Comparison of ENCODE assay signal across 14 cellular contexts in genomic region chr3:134652409-134652831, GRCh38. TPM values are rescaled to one million over a fixed set of nuclear protein-coding genes. Genes with fewer than 3 reads are reported as not detected.
DNase-seq lines count a peak whose midpoint lies in the region; ATAC-seq and TF ChIP-seq lines count a peak whose summit lies in the region.
"Had no signal": no experiment of that assay in that cellular context is flagged by ENCODE, and none has a peak within 500 bp of the region (broad histone marks: within the 10 kb centered on the region; RNA-seq: fewer than 3 reads in every experiment).

No MANE protein-coding gene starts in this region.

- no peak for ATAC-seq in activated CD8-positive, alpha-beta memory T cell treated with anti-CD3 and anti-CD28 coated beads, Interleukin-2, amount 10 ng/mL, durations not matched to agents 7 days and 5 days

- peaks cover 11 to 19% of the 10 kb centered on the region in 2 donors for H3K4me1 ChIP-seq in thyroid gland
- H3K4me1 ChIP-seq: BE2C had no signal

- no peaks in the 10 kb centered on the region for H3K4me1 Mint-ChIP-seq in activated CD8-positive, alpha-beta memory T cell treated with anti-CD3 and anti-CD28 coated beads, Interleukin-2, amount 10 ng/mL, durations not matched to agents 7 days and 5 days
- peaks cover 4% of the 10 kb centered on the region for H3K4me1 Mint-ChIP-seq in glutamatergic neuron (ENCODE audit: low read depth, unreplicated experiment)
- H3K4me1 Mint-ChIP-seq: central memory CD8-positive, alpha-beta T cell had no signal

- peak; percentile 28 for DNase-seq in activated CD8-positive, alpha-beta memory T cell treated with anti-CD3 and anti-CD28 coated beads for 24 hours
- no peak for DNase-seq in activated CD8-positive, alpha-beta memory T cell treated with anti-CD3 and anti-CD28 coated beads, Interleukin-2, amount 10 ng/mL, durations not matched to agents 7 days and 5 days
- peak; percentile 57 for DNase-seq in NCI-H2107 treated with DMSO at 0.1 percent for 48 hours (lab: John Stamatoyannopoulos, UW; ENCODE audit: unreplicated experiment)
- DNase-seq in fibroblast of peridontal ligament (ENCODE audit: extremely low read depth), result peak; percentile 71
- peak; percentile 92 to 93 for DNase-seq in thyroid gland
- no peak for DNase-seq in glutamatergic neuron
- no peak for DNase-seq in COR-L47 (lab: John Stamatoyannopoulos, UW)
- DNase-seq in NCI-H2227 treated with DMSO at 0.1 percent for 48 hours (lab: John Stamatoyannopoulos, UW), result no peak
- DNase-seq: activated effector memory CD4-positive, alpha-beta T cell treated with Interleukin-2 at 50 U/mL for 16 hours; BE2C; left cardiac atrium; stimulated activated CD8-positive, alpha-beta memory T cell treated with anti-CD3 and anti-CD28 coated beads, Interleukin-4, amount 100 ng/mL, for 48 hours had no signal

- no peaks in the 10 kb centered on the region for H3K9me3 ChIP-seq in thyroid gland
- H3K9me3 ChIP-seq: BE2C had no signal

- H3K27me3 ChIP-seq in thyroid gland, result no peaks in the 10 kb centered on the region

- no peaks in the 10 kb centered on the region for H3K36me3 ChIP-seq in thyroid gland
- H3K36me3 ChIP-seq: BE2C had no signal

- WGBS in thyroid gland, 2 donors, result 22 to 25% methylated on average over 2 to 7 of the region's 7 CpGs

- H3K4me3 Mint-ChIP-seq in activated CD8-positive, alpha-beta memory T cell treated with anti-CD3 and anti-CD28 coated beads, Interleukin-2, amount 10 ng/mL, durations not matched to agents 7 days and 5 days, result no peak overlapping the region
- no peak overlapping the region for H3K4me3 Mint-ChIP-seq in glutamatergic neuron (ENCODE audit: unreplicated experiment)
- H3K4me3 Mint-ChIP-seq: central memory CD8-positive, alpha-beta T cell had no signal

- no peak for TF ChIP-seq CTCF in thyroid gland (IDR thresholded peaks at IDR 0.05)
- no peak for TF ChIP-seq CTCF in glutamatergic neuron (IDR thresholded peaks at IDR 0.05; ENCODE audit: partially characterized antibody, unreplicated experiment)

- H3K36me3 Mint-ChIP-seq in activated CD8-positive, alpha-beta memory T cell treated with anti-CD3 and anti-CD28 coated beads, Interleukin-2, amount 10 ng/mL, durations not matched to agents 7 days and 5 days, result no peaks in the 10 kb centered on the region
- H3K36me3 Mint-ChIP-seq in glutamatergic neuron (ENCODE audit: unreplicated experiment), result peaks cover 4% of the 10 kb centered on the region

- no peak overlapping the region for H3K27ac Mint-ChIP-seq in activated CD8-positive, alpha-beta memory T cell treated with anti-CD3 and anti-CD28 coated beads, Interleukin-2, amount 10 ng/mL, durations not matched to agents 7 days and 5 days
- no peak overlapping the region for H3K27ac Mint-ChIP-seq in glutamatergic neuron (ENCODE audit: unreplicated experiment)

- no peaks in the 10 kb centered on the region for H3K9me3 Mint-ChIP-seq in activated CD8-positive, alpha-beta memory T cell treated with anti-CD3 and anti-CD28 coated beads, Interleukin-2, amount 10 ng/mL, durations not matched to agents 7 days and 5 days (ENCODE audit: low read depth)
- H3K9me3 Mint-ChIP-seq in glutamatergic neuron (ENCODE audit: unreplicated experiment), result no peaks in the 10 kb centered on the region
- H3K9me3 Mint-ChIP-seq: central memory CD8-positive, alpha-beta T cell had no signal

- intact Hi-C loops in thyroid gland (cut with DNase I), result no loop called here

- H3K27me3 Mint-ChIP-seq in activated CD8-positive, alpha-beta memory T cell treated with anti-CD3 and anti-CD28 coated beads, Interleukin-2, amount 10 ng/mL, durations not matched to agents 7 days and 5 days, result peaks cover 40% of the 10 kb centered on the region
- H3K27me3 Mint-ChIP-seq in glutamatergic neuron (ENCODE audit: unreplicated experiment), result peaks cover 20% of the 10 kb centered on the region

- CTCF ChIA-PET in activated CD8-positive, alpha-beta memory T cell treated with anti-CD3 and anti-CD28 coated beads, Interleukin-2, amount 10 ng/mL, durations not matched to agents 7 days and 5 days (lab: Charles Lee), result no interaction called here

- peak overlapping the region; percentile 36 to 88 (median 79) for H3K27ac ChIP-seq in thyroid gland

- TF ChIP-seq POLR2A in thyroid gland (IDR thresholded peaks at IDR 0.05), result no peak

- H3K4me3 ChIP-seq in thyroid gland (replicated peaks in 1 of 3), result no peak overlapping the region

RNA-seq across cellular contexts. Expression of gene KY, which starts 1.6 kb away (rescaled TPM):
- total RNA-seq in activated CD8-positive, alpha-beta memory T cell treated with anti-CD3 and anti-CD28 coated beads, Interleukin-2, amount 10 ng/mL, durations not matched to agents 7 days and 5 days, result not detected
- 10 to 100 TPM in 1 of 4 donors, 1 to 10 TPM in 3; 3.2 to 10.2 (median 7.2) TPM for total RNA-seq in thyroid gland
- not detected for total RNA-seq in glutamatergic neuron (ENCODE audit: unreplicated experiment)
- total RNA-seq: fibroblast of villous mesenchyme had no signal

Comparison
In these comparisons a context has a peak if more than half of its experiments do, and no peak if none do; other contexts are left out.
1. DNase-seq: peak in activated CD8-positive, alpha-beta memory T cell treated with anti-CD3 and anti-CD28 coated beads for 24 hours (single experiment), NCI-H2107 treated with DMSO at 0.1 percent for 48 hours (single experiment), fibroblast of peridontal ligament (single experiment) and thyroid gland (2 of 2); none in activated CD8-positive, alpha-beta memory T cell treated with anti-CD3 and anti-CD28 coated beads, Interleukin-2, amount 10 ng/mL, durations not matched to agents 7 days and 5 days (single experiment), glutamatergic neuron (single experiment), COR-L47 (single experiment) and NCI-H2227 treated with DMSO at 0.1 percent for 48 hours (single experiment).